Comparison of ENCODE assay signal across 9 cellular contexts in genomic region chr1:203557958-203558760, GRCh38.
DNase-seq lines count a peak whose midpoint lies in the region; ATAC-seq and TF ChIP-seq lines count a peak whose summit lies in the region.
"Had no signal": no experiment of that assay in that cellular context is flagged by ENCODE, and none has a peak within 500 bp of the region (broad histone marks: within the 10 kb centered on the region; RNA-seq: fewer than 3 reads in every experiment).

No MANE protein-coding gene starts in this region.

- peak in 1 of 2 donors; percentile 62 for ATAC-seq in natural killer cell treated with Interleukin-12 subunit alpha and Interleukin-12 subunit beta and Interleukin-15 and Interleukin-18, amount 100 ng/mL, for 72 hours
- ATAC-seq in natural killer cell, result no peak
- no peak for ATAC-seq in activated CD8-positive, alpha-beta T cell treated with anti-CD3 and anti-CD28 coated beads, Interleukin-2, amount 10 ng/mL, durations not matched to agents 7 days and 5 days
- no peak for ATAC-seq in GM18907 (IDR thresholded peaks at IDR 0.05; ENCODE audit: unreplicated experiment)

- peaks cover 44% of the 10 kb centered on the region for H3K4me1 ChIP-seq in mesodermal cell (ENCODE audit: control insufficient read depth, insufficient read depth, low read length, poor library complexity, severe bottlenecking)

- peak; percentile 37 for DNase-seq in natural killer cell treated with Interleukin-12 subunit alpha and Interleukin-12 subunit beta and Interleukin-15 and Interleukin-18, amount 100 ng/mL, for 72 hours (ENCODE audit: low spot score)
- DNase-seq in natural killer cell (no peak), cardiac fibroblast (ENCODE audit: low read depth in 2 of 2) (peak; percentile 96 to 99), cerebellar cortex (ENCODE audit: low spot score) (no peak)
- DNase-seq in activated CD8-positive, alpha-beta memory T cell treated with anti-CD3 and anti-CD28 coated beads, Interleukin-2, amount 50 U/mL, for 4 hours, result no peak
- no peak for DNase-seq in activated CD8-positive, alpha-beta T cell treated with anti-CD3 and anti-CD28 coated beads, Interleukin-2, amount 10 ng/mL, durations not matched to agents 7 days and 5 days

- WGBS in mesodermal cell (ENCODE audit: insufficient coverage in 2 of 2), 2 experiments, result 72 to 87% methylated on average over 3 of the region's 5 CpGs

- no peaks in the 10 kb centered on the region for H3K36me3 ChIP-seq in mesodermal cell (ENCODE audit: control insufficient read depth, insufficient read depth, low read length)
- H3K36me3 ChIP-seq: neutrophil had no signal

- no peaks in the 10 kb centered on the region for H3K36me3 Mint-ChIP-seq in natural killer cell treated with Interleukin-12 subunit alpha and Interleukin-12 subunit beta and Interleukin-15 and Interleukin-18, amount 100 ng/mL, for 72 hours
- no peaks in the 10 kb centered on the region for H3K36me3 Mint-ChIP-seq in natural killer cell
- H3K36me3 Mint-ChIP-seq in activated CD8-positive, alpha-beta T cell treated with anti-CD3 and anti-CD28 coated beads, Interleukin-2, amount 10 ng/mL, durations not matched to agents 7 days and 5 days (ENCODE audit: low read depth), result no peaks in the 10 kb centered on the region

- H3K4me3 ChIP-seq in cardiac fibroblast (replicated peaks in 1 of 2; ENCODE audit: low read depth in 2 of 2, low read length in 2 of 2) (no peak overlapping the region), mesodermal cell (ENCODE audit: extremely low read depth, insufficient read depth, low read length, poor library complexity, severe bottlenecking) (no peak overlapping the region)

- peak overlapping the region in 1 of 2 donors; percentile 58 for H3K27ac Mint-ChIP-seq in natural killer cell treated with Interleukin-12 subunit alpha and Interleukin-12 subunit beta and Interleukin-15 and Interleukin-18, amount 100 ng/mL, for 72 hours
- H3K27ac Mint-ChIP-seq in natural killer cell, result no peak overlapping the region
- H3K27ac Mint-ChIP-seq in activated CD8-positive, alpha-beta T cell treated with anti-CD3 and anti-CD28 coated beads, Interleukin-2, amount 10 ng/mL, durations not matched to agents 7 days and 5 days, result no peak overlapping the region

- CTCF ChIA-PET in activated CD8-positive, alpha-beta T cell treated with anti-CD3 and anti-CD28 coated beads, Interleukin-2, amount 10 ng/mL, durations not matched to agents 7 days and 5 days (lab: Charles Lee), result no interaction called here

- no peaks in the 10 kb centered on the region for H3K9me3 ChIP-seq in mesodermal cell (ENCODE audit: control insufficient read depth, low read length)
- H3K9me3 ChIP-seq: neutrophil had no signal

- H3K9me3 Mint-ChIP-seq in natural killer cell treated with Interleukin-12 subunit alpha and Interleukin-12 subunit beta and Interleukin-15 and Interleukin-18, amount 100 ng/mL, for 72 hours, result no peaks in the 10 kb centered on the region
- H3K9me3 Mint-ChIP-seq in natural killer cell, result no peaks in the 10 kb centered on the region
- no peaks in the 10 kb centered on the region for H3K9me3 Mint-ChIP-seq in activated CD8-positive, alpha-beta T cell treated with anti-CD3 and anti-CD28 coated beads, Interleukin-2, amount 10 ng/mL, durations not matched to agents 7 days and 5 days (ENCODE audit: insufficient read depth)

- POLR2A ChIA-PET in activated CD8-positive, alpha-beta T cell treated with anti-CD3 and anti-CD28 coated beads, Interleukin-2, amount 10 ng/mL, durations not matched to agents 7 days and 5 days (lab: Charles Lee), result no interaction called here

- peaks cover 3 to 5% of the 10 kb centered on the region in 2 donors for H3K4me1 Mint-ChIP-seq in natural killer cell treated with Interleukin-12 subunit alpha and Interleukin-12 subunit beta and Interleukin-15 and Interleukin-18, amount 100 ng/mL, for 72 hours (ENCODE audit: low read depth in 2 of 2)
- no peaks in the 10 kb centered on the region for H3K4me1 Mint-ChIP-seq in natural killer cell
- H3K4me1 Mint-ChIP-seq in activated CD8-positive, alpha-beta T cell treated with anti-CD3 and anti-CD28 coated beads, Interleukin-2, amount 10 ng/mL, durations not matched to agents 7 days and 5 days (ENCODE audit: low read depth), result peaks cover 4% of the 10 kb centered on the region

- no peak for TF ChIP-seq CTCF in natural killer cell (IDR thresholded peaks at IDR 0.05)
- TF ChIP-seq CTCF in cardiac fibroblast (IDR thresholded peaks at IDR 0.05; ENCODE audit: low read depth, low read length), result no peak

- peaks cover 11 to 35% of the 10 kb centered on the region in 2 donors for H3K27me3 Mint-ChIP-seq in natural killer cell treated with Interleukin-12 subunit alpha and Interleukin-12 subunit beta and Interleukin-15 and Interleukin-18, amount 100 ng/mL, for 72 hours
- H3K27me3 Mint-ChIP-seq in natural killer cell (ENCODE audit: low read depth in 2 of 2), result peaks cover 0 to 14% of the 10 kb centered on the region in 2 donors
- peaks cover 29% of the 10 kb centered on the region for H3K27me3 Mint-ChIP-seq in activated CD8-positive, alpha-beta T cell treated with anti-CD3 and anti-CD28 coated beads, Interleukin-2, amount 10 ng/mL, durations not matched to agents 7 days and 5 days (ENCODE audit: low read depth)

- H3K27ac ChIP-seq in mesodermal cell (ENCODE audit: low read depth, low read length, severe bottlenecking), result peak overlapping the region; percentile 86
- H3K27ac ChIP-seq: neutrophil had no signal

- no peak overlapping the region for H3K4me3 Mint-ChIP-seq in natural killer cell treated with Interleukin-12 subunit alpha and Interleukin-12 subunit beta and Interleukin-15 and Interleukin-18, amount 100 ng/mL, for 72 hours
- no peak overlapping the region for H3K4me3 Mint-ChIP-seq in natural killer cell
- H3K4me3 Mint-ChIP-seq in activated CD8-positive, alpha-beta T cell treated with anti-CD3 and anti-CD28 coated beads, Interleukin-2, amount 10 ng/mL, durations not matched to agents 7 days and 5 days, result no peak overlapping the region

- intact Hi-C loops in natural killer cell (cut with micrococcal nuclease), result no loop called here

Comparison
In these comparisons a context has a peak if more than half of its experiments do, and no peak if none do; other contexts are left out.
1. DNase-seq: peak in natural killer cell treated with Interleukin-12 subunit alpha and Interleukin-12 subunit beta and Interleukin-15 and Interleukin-18, amount 100 ng/mL, for 72 hours (single experiment) and cardiac fibroblast (2 of 2); none in natural killer cell (single experiment), activated CD8-positive, alpha-beta memory T cell treated with anti-CD3 and anti-CD28 coated beads, Interleukin-2, amount 50 U/mL, for 4 hours (single experiment), cerebellar cortex (single experiment) and activated CD8-positive, alpha-beta T cell treated with anti-CD3 and anti-CD28 coated beads, Interleukin-2, amount 10 ng/mL, durations not matched to agents 7 days and 5 days (single experiment).